25 cellular contexts compared by ENCODE assay signal in genomic region chr4:81452452-81453011, GRCh38. TPM values are rescaled to one million over a fixed set of nuclear protein-coding genes. Genes with fewer than 3 reads are reported as not detected.
DNase-seq lines count a peak whose midpoint lies in the region; ATAC-seq, FAIRE-seq and TF ChIP-seq lines count a peak whose summit lies in the region.
"Had no signal": no experiment of that assay in that cellular context is flagged by ENCODE, and none has a peak within 500 bp of the region (broad histone marks: within the 10 kb centered on the region; RNA-seq: fewer than 3 reads in every experiment).

No MANE protein-coding gene starts in this region.

- H3K4me3 ChIP-seq in keratinocyte (ENCODE audit: control insufficient read depth in 2 of 3, extremely low read depth in 1 of 3, insufficient read depth in 2 of 3, low read depth in 1 of 3, low read length in 3 of 3), result no peak overlapping the region
- H3K4me3 ChIP-seq in suprapubic skin, result no peak overlapping the region
- H3K4me3 ChIP-seq: hepatocyte had no signal

- H3K9ac ChIP-seq in keratinocyte (ENCODE audit: control insufficient read depth, extremely low read depth, insufficient read depth, low read length), result no peak overlapping the region

- no peaks in the 10 kb centered on the region for H3K27me3 Mint-ChIP-seq in natural killer cell (ENCODE audit: low read depth in 2 of 2)
- no peaks in the 10 kb centered on the region for H3K27me3 Mint-ChIP-seq in natural killer cell treated with Interleukin-12 subunit alpha and Interleukin-12 subunit beta and Interleukin-15 and Interleukin-18, amount 100 ng/mL, for 72 hours
- H3K27me3 Mint-ChIP-seq: activated CD4-positive, alpha-beta T cell treated with anti-CD3 and anti-CD28 coated beads, Interleukin-2, amount 10 ng/mL, durations not matched to agents 7 days and 5 days; activated CD8-positive, alpha-beta memory T cell treated with anti-CD3 and anti-CD28 coated beads, Interleukin-2, amount 10 ng/mL, durations not matched to agents 7 days and 5 days; activated naive CD4-positive, alpha-beta T cell treated with anti-CD3 and anti-CD28 coated beads, Interleukin-2, amount 10 ng/mL, durations not matched to agents 7 days and 5 days; B cell; IgD-negative memory B cell had no signal

- no peak for ATAC-seq in natural killer cell
- no peak for ATAC-seq in natural killer cell treated with Interleukin-12 subunit alpha and Interleukin-12 subunit beta and Interleukin-15 and Interleukin-18, amount 100 ng/mL, for 72 hours
- ATAC-seq: activated CD8-positive, alpha-beta memory T cell treated with anti-CD3 and anti-CD28 coated beads, Interleukin-2, amount 10 ng/mL, durations not matched to agents 7 days and 5 days; HCT116; SK-N-SH treated with all-trans-retinoic acid at 6 μM for 48 hours had no signal

- intact Hi-C loops in natural killer cell (cut with micrococcal nuclease), result no loop called here

- DNase-seq in natural killer cell (no peak), astrocyte of the hippocampus (ENCODE audit: low read depth, low spot score) (peak; percentile 13), keratinocyte (ENCODE audit: low read depth, low spot score) (peak; percentile 23), suprapubic skin (ENCODE audit: low spot score in 2 of 2) (no peak), NCI-H524 (lab: John Stamatoyannopoulos, UW) (no peak), hypothalamus (lab: John Stamatoyannopoulos, UW) (no peak)
- no peak for DNase-seq in natural killer cell treated with Interleukin-12 subunit alpha and Interleukin-12 subunit beta and Interleukin-15 and Interleukin-18, amount 100 ng/mL, for 72 hours (ENCODE audit: low spot score)
- no peak for DNase-seq in stimulated activated CD4-positive, alpha-beta T cell treated with anti-CD3 and anti-CD28 coated beads, Interleukin-2, amount 100 ng/mL, for 48 hours
- DNase-seq: activated CD4-positive, alpha-beta T cell treated with anti-CD3 and anti-CD28 coated beads, Interleukin-2, amount 10 ng/mL, durations not matched to agents 7 days and 5 days; activated CD8-positive, alpha-beta memory T cell treated with anti-CD3 and anti-CD28 coated beads, Interleukin-2, amount 10 ng/mL, durations not matched to agents 7 days and 5 days; activated naive CD4-positive, alpha-beta T cell treated with anti-CD3 and anti-CD28 coated beads, Interleukin-2, amount 10 ng/mL, durations not matched to agents 7 days and 5 days; caudate nucleus; DMS53; foreskin melanocyte; GF-D8; immature natural killer cell; NCI-H2171 treated with DMSO at 0.1 percent for 48 hours; NCI-H526; stimulated activated naive CD4-positive, alpha-beta T cell treated with Interleukin-2 at 50 U/mL for 16 hours had no signal

- H3K4me2 ChIP-seq in keratinocyte (ENCODE audit: control insufficient read depth, extremely low read depth, insufficient read depth, low read depth, low read length), result peak overlapping the region; percentile 65
- H3K4me2 ChIP-seq: hepatocyte had no signal

- H4K20me1 ChIP-seq in keratinocyte (ENCODE audit: control insufficient read depth, extremely low read depth, insufficient read depth, low read length), result no peaks in the 10 kb centered on the region

- H3K9me1 ChIP-seq in keratinocyte (ENCODE audit: control insufficient read depth, extremely low read depth, insufficient read depth, low read length), result no peaks in the 10 kb centered on the region

- H3K27ac ChIP-seq in keratinocyte (ENCODE audit: control insufficient read depth, insufficient read depth, low read length) (peak overlapping the region; percentile 50), suprapubic skin (peak overlapping the region; percentile 77)
- H3K27ac ChIP-seq: hepatocyte had no signal

- H3K4me1 ChIP-seq in keratinocyte (ENCODE audit: control insufficient read depth, extremely low read depth, insufficient read depth, low read length), result peaks cover 43% of the 10 kb centered on the region
- H3K4me1 ChIP-seq in suprapubic skin, result peaks cover 29% of the 10 kb centered on the region

- H3K36me3 ChIP-seq in keratinocyte (ENCODE audit: control insufficient read depth in 2 of 2, extremely low read depth in 1 of 2, insufficient read depth in 2 of 2, low read length in 2 of 2), result no peaks in the 10 kb centered on the region
- peaks cover 28% of the 10 kb centered on the region for H3K36me3 ChIP-seq in suprapubic skin

- peak; percentile 85 for FAIRE-seq in keratinocyte (lab: Jason Lieb, UNC)

- H3K27me3 ChIP-seq in keratinocyte (ENCODE audit: control insufficient read depth, extremely low read depth, insufficient read depth, low read length) (no peaks in the 10 kb centered on the region), suprapubic skin (no peaks in the 10 kb centered on the region)
- H3K27me3 ChIP-seq: hepatocyte had no signal

- 47% methylated on average over 1 of the region's 1 CpG for WGBS in suprapubic skin

- TF ChIP-seq CTCF in natural killer cell (IDR thresholded peaks at IDR 0.05) (no peak), keratinocyte (optimal IDR thresholded peaks at IDR 0.05 in 1 of 3, IDR thresholded peaks at IDR 0.05 in 1 of 3, conservative IDR thresholded peaks at IDR 0.05 in 1 of 3; ENCODE audit: extremely low read depth in 1 of 3, insufficient read depth in 2 of 3, low read length in 3 of 3) (no peak), suprapubic skin (IDR thresholded peaks at IDR 0.05) (no peak)

- no peaks in the 10 kb centered on the region for H3K79me2 ChIP-seq in keratinocyte (ENCODE audit: control insufficient read depth, insufficient read depth, low read length)
- H3K79me2 ChIP-seq: hepatocyte had no signal

- no peaks in the 10 kb centered on the region for H3K9me3 ChIP-seq in keratinocyte (ENCODE audit: control insufficient read depth, low read depth, low read length)
- H3K9me3 ChIP-seq in suprapubic skin, result no peaks in the 10 kb centered on the region

- dilution Hi-C loops in keratinocyte (cut with MboI; ENCODE audit: extremely low pct_ligation_motif_present, low sequenced_read_pairs), result no loop called here

- peaks cover 17% of the 10 kb centered on the region in 2 donors for H3K4me1 Mint-ChIP-seq in natural killer cell
- H3K4me1 Mint-ChIP-seq in natural killer cell treated with Interleukin-12 subunit alpha and Interleukin-12 subunit beta and Interleukin-15 and Interleukin-18, amount 100 ng/mL, for 72 hours (ENCODE audit: low read depth in 2 of 2), result peaks cover 12 to 15% of the 10 kb centered on the region in 2 donors

- no peak for TF ChIP-seq POLR2A in suprapubic skin (IDR thresholded peaks at IDR 0.05)

- H3K4me3 Mint-ChIP-seq in natural killer cell, result peak overlapping the region; percentile 6
- no peak overlapping the region for H3K4me3 Mint-ChIP-seq in natural killer cell treated with Interleukin-12 subunit alpha and Interleukin-12 subunit beta and Interleukin-15 and Interleukin-18, amount 100 ng/mL, for 72 hours
- H3K4me3 Mint-ChIP-seq: activated CD4-positive, alpha-beta T cell treated with anti-CD3 and anti-CD28 coated beads, Interleukin-2, amount 10 ng/mL, durations not matched to agents 7 days and 5 days; activated CD8-positive, alpha-beta memory T cell treated with anti-CD3 and anti-CD28 coated beads, Interleukin-2, amount 10 ng/mL, durations not matched to agents 7 days and 5 days; activated naive CD4-positive, alpha-beta T cell treated with anti-CD3 and anti-CD28 coated beads, Interleukin-2, amount 10 ng/mL, durations not matched to agents 7 days and 5 days; B cell; IgD-negative memory B cell; immature natural killer cell; T-helper 2 cell treated with Interferon-gamma antibody and Interleukin-4, amounts not matched to agents 5 μg/mL and 100 μg/mL, for 36 hours had no signal

- H3K9me3 Mint-ChIP-seq in natural killer cell, result no peaks in the 10 kb centered on the region
- H3K9me3 Mint-ChIP-seq in natural killer cell treated with Interleukin-12 subunit alpha and Interleukin-12 subunit beta and Interleukin-15 and Interleukin-18, amount 100 ng/mL, for 72 hours, result no peaks in the 10 kb centered on the region
- H3K9me3 Mint-ChIP-seq: activated naive CD4-positive, alpha-beta T cell treated with anti-CD3 and anti-CD28 coated beads, Interleukin-2, amount 10 ng/mL, durations not matched to agents 7 days and 5 days; IgD-negative memory B cell; immature natural killer cell; T-helper 2 cell treated with Interferon-gamma antibody and Interleukin-4, amounts not matched to agents 5 μg/mL and 100 μg/mL, for 36 hours had no signal

- H3K27ac Mint-ChIP-seq in natural killer cell, result peak overlapping the region in 1 of 2 donors; percentile 14
- no peak overlapping the region for H3K27ac Mint-ChIP-seq in natural killer cell treated with Interleukin-12 subunit alpha and Interleukin-12 subunit beta and Interleukin-15 and Interleukin-18, amount 100 ng/mL, for 72 hours
- H3K27ac Mint-ChIP-seq: activated CD4-positive, alpha-beta T cell treated with anti-CD3 and anti-CD28 coated beads, Interleukin-2, amount 10 ng/mL, durations not matched to agents 7 days and 5 days; activated CD8-positive, alpha-beta memory T cell treated with anti-CD3 and anti-CD28 coated beads, Interleukin-2, amount 10 ng/mL, durations not matched to agents 7 days and 5 days; activated naive CD4-positive, alpha-beta T cell treated with anti-CD3 and anti-CD28 coated beads, Interleukin-2, amount 10 ng/mL, durations not matched to agents 7 days and 5 days; B cell; immature natural killer cell; T-helper 2 cell treated with Interferon-gamma antibody and Interleukin-4, amounts not matched to agents 5 μg/mL and 100 μg/mL, for 36 hours had no signal

- peaks cover 16% of the 10 kb centered on the region for H3K36me3 Mint-ChIP-seq in natural killer cell
- H3K36me3 Mint-ChIP-seq in natural killer cell treated with Interleukin-12 subunit alpha and Interleukin-12 subunit beta and Interleukin-15 and Interleukin-18, amount 100 ng/mL, for 72 hours, result peaks cover 31% of the 10 kb centered on the region

- no peak overlapping the region for H2AFZ ChIP-seq in keratinocyte (ENCODE audit: control insufficient read depth, low read length)
- H2AFZ ChIP-seq: hepatocyte had no signal

- no peak for TF ChIP-seq EP300 in suprapubic skin (IDR thresholded peaks at IDR 0.05)

RNA-seq across cellular contexts. Expression of gene RASGEF1B, which starts 19.2 kb away (rescaled TPM):
- total RNA-seq in natural killer cell (100 to 1,000 TPM in 1 of 3 donors, 10 to 100 TPM in 2; 42.9 to 106 (median 90.8) TPM), suprapubic skin (100 to 1,000 TPM in 1 of 4 donors, 10 to 100 TPM in 3; 32.4 to 106 (median 63.0) TPM)
- 10 to 100 TPM in 1 of 2 donors, 1 to 10 TPM in 1; 3.9 to 18.5 TPM for total RNA-seq in natural killer cell treated with Interleukin-12 subunit alpha and Interleukin-12 subunit beta and Interleukin-15 and Interleukin-18, amount 100 ng/mL, for 72 hours
- 0.45 to 0.98 TPM (median 0.68 TPM) in 3 replicates for polyA plus RNA-seq in keratinocyte
- polyA plus RNA-seq in keratinocyte (2011; ENCODE audit: low read depth), result 31.2 TPM
- 0.60 and 0.64 TPM in 2 replicates for polyA plus RNA-seq in keratinocyte (2011; cell fraction: cytosol; rRNA removed)
- polyA plus RNA-seq in keratinocyte (2011; cell fraction: nucleus; rRNA removed), result 1.3 TPM in 2 replicates
- 0.34 and 21.1 TPM in 2 replicates for polyA plus RNA-seq in keratinocyte (2012; ENCODE audit: low replicate concordance)
- 0.33 to 3.0 TPM (median 2.8 TPM) in 3 replicates for polyA minus RNA-seq in keratinocyte
- polyA minus RNA-seq in keratinocyte (2011; cell fraction: cytosol; rRNA and poly(A)+ RNA removed), result not detected
- polyA minus RNA-seq in keratinocyte (2011; cell fraction: nucleus; rRNA and poly(A)+ RNA removed), result 6.0 and 8.6 TPM in 2 replicates

Comparison
In these comparisons a context has a peak if more than half of its experiments do, and no peak if none do; other contexts are left out.
1. DNase-seq: peak in astrocyte of the hippocampus (single experiment) and keratinocyte (single experiment); none in natural killer cell (single experiment), natural killer cell treated with Interleukin-12 subunit alpha and Interleukin-12 subunit beta and Interleukin-15 and Interleukin-18, amount 100 ng/mL, for 72 hours (single experiment), suprapubic skin (0 of 2), NCI-H524 (0 of 2), stimulated activated CD4-positive, alpha-beta T cell treated with anti-CD3 and anti-CD28 coated beads, Interleukin-2, amount 100 ng/mL, for 48 hours (0 of 2) and hypothalamus (0 of 51).